In the genomic region with DNA sequence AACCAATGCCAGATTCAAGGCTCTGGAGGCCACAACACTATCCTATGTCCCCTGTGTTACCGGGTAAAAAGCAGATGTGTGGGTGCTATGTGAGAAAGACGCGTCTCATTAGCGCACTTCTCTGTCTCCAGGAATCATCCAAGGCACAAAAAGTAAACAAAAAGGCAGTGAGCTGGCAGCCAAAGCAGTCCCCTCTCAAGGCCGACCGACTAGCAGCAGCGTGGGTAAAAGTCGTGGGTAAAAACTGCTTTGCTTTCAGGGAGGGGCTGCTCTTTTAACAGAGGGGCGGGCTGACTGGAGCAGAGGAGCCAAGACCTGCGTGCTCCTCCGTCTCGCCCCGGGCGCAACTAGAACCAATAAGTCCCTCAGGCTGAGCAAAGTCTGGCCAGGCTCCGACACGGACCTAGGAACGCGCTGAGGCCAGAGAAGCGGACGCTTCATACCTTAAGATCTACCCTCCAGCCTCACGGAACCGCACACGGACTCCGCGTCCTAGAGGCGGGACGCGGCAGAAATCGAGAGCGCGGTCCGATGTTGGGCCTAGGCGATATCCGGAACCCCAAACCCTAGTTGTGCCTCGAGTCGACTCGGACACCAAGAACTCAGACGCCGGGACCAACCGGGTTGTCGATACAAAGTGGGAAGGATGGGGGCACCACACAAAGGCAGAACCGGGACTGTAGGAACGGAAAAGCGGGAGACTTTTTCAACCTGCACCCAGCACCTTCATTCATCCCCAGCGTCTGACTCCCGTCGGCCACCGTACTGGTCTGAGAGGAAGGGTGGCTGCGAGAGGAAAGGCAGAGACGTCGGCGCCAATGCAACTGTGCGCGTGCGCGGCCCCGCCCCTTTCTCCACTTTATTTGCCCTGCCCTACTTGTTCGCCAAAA, we compare ENCODE assay signal across 1 cellular context.
TF ChIP-seq lines count a peak whose summit lies in the region.

A gene with protein sequence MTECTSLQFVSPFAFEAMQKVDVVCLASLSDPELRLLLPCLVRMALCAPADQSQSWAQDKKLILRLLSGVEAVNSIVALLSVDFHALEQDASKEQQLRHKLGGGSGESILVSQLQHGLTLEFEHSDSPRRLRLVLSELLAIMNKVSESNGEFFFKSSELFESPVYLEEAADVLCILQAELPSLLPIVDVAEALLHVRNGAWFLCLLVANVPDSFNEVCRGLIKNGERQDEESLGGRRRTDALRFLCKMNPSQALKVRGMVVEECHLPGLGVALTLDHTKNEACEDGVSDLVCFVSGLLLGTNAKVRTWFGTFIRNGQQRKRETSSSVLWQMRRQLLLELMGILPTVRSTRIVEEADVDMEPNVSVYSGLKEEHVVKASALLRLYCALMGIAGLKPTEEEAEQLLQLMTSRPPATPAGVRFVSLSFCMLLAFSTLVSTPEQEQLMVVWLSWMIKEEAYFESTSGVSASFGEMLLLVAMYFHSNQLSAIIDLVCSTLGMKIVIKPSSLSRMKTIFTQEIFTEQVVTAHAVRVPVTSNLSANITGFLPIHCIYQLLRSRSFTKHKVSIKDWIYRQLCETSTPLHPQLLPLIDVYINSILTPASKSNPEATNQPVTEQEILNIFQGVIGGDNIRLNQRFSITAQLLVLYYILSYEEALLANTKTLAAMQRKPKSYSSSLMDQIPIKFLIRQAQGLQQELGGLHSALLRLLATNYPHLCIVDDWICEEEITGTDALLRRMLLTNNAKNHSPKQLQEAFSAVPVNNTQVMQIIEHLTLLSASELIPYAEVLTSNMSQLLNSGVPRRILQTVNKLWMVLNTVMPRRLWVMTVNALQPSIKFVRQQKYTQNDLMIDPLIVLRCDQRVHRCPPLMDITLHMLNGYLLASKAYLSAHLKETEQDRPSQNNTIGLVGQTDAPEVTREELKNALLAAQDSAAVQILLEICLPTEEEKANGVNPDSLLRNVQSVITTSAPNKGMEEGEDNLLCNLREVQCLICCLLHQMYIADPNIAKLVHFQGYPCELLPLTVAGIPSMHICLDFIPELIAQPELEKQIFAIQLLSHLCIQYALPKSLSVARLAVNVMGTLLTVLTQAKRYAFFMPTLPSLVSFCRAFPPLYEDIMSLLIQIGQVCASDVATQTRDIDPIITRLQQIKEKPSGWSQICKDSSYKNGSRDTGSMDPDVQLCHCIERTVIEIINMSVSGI (minus strand): TSS at position 772 of the 890 bp plus-strand sequence. CDS start 1,338 bp downstream, outside the sequence.

TF ChIP-seq in GM12878, 131 proteins besides CTCF, POLR2A, EP300 and RAD21 (continued from another document and continues in another):
- TF ChIP-seq, protein P1, sequence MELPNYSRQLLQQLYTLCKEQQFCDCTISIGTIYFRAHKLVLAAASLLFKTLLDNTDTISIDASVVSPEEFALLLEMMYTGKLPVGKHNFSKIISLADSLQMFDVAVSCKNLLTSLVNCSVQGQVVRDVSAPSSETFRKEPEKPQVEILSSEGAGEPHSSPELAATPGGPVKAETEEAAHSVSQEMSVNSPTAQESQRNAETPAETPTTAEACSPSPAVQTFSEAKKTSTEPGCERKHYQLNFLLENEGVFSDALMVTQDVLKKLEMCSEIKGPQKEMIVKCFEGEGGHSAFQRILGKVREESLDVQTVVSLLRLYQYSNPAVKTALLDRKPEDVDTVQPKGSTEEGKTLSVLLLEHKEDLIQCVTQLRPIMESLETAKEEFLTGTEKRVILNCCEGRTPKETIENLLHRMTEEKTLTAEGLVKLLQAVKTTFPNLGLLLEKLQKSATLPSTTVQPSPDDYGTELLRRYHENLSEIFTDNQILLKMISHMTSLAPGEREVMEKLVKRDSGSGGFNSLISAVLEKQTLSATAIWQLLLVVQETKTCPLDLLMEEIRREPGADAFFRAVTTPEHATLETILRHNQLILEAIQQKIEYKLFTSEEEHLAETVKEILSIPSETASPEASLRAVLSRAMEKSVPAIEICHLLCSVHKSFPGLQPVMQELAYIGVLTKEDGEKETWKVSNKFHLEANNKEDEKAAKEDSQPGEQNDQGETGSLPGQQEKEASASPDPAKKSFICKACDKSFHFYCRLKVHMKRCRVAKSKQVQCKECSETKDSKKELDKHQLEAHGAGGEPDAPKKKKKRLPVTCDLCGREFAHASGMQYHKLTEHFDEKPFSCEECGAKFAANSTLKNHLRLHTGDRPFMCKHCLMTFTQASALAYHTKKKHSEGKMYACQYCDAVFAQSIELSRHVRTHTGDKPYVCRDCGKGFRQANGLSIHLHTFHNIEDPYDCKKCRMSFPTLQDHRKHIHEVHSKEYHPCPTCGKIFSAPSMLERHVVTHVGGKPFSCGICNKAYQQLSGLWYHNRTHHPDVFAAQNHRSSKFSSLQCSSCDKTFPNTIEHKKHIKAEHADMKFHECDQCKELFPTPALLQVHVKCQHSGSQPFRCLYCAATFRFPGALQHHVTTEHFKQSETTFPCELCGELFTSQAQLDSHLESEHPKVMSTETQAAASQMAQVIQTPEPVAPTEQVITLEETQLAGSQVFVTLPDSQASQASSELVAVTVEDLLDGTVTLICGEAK (IDR thresholded peaks at IDR 0.05; ENCODE audit: borderline replicate concordance): peak; percentile 73; the same call in 1 of the 2 replicates
- TF ChIP-seq ZNF384 (IDR thresholded peaks at IDR 0.05; ENCODE audit: borderline replicate concordance, low read depth, low read length) (0 out of 2 replicates have a peak, but pooled peaks have one; percentile 9), TAF1 (IDR thresholded peaks at IDR 0.05; ENCODE audit: borderline replicate concordance, low read depth, low read length) (peak; percentile 76; the same call in 1 of the 2 replicates), SUZ12 (IDR thresholded peaks at IDR 0.05; ENCODE audit: unreplicated experiment) (no peak), FOXK2 (IDR thresholded peaks at IDR 0.05) (no peak), SPI1 (IDR thresholded peaks at IDR 0.05; ENCODE audit: borderline replicate concordance, insufficient read depth, low read depth, low read length) (peak; percentile 37; the same call in 1 of the 2 replicates), SIN3A (IDR thresholded peaks at IDR 0.05; ENCODE audit: low read depth, low read length) (peak; percentile 32), CREB1 (IDR thresholded peaks at IDR 0.05; ENCODE audit: low read depth) (0 out of 2 replicates have a peak, but pooled peaks have one; percentile 41), HDGF (IDR thresholded peaks at IDR 0.05) (peak; percentile 67; the same call in 1 of the 2 replicates), GATAD2B (conservative IDR thresholded peaks at IDR 0.05; ENCODE audit: low read depth) (peak; percentile 91), ZNF24 (IDR thresholded peaks at IDR 0.05) (peak; percentile 70), BACH1 (IDR thresholded peaks at IDR 0.05; ENCODE audit: borderline replicate concordance) (peak; percentile 30; the same call in 1 of the 2 replicates), TCF3 (IDR thresholded peaks at IDR 0.05; ENCODE audit: borderline replicate concordance, insufficient read depth, low read depth, low read length) (0 out of 2 replicates have a peak, but pooled peaks have one; percentile 22), HCFC1 (IDR thresholded peaks at IDR 0.05; ENCODE audit: low read length) (peak; percentile 59), IRF4 (IDR thresholded peaks at IDR 0.05; ENCODE audit: low read depth, low read length) (peak; percentile 29), CBFB (IDR thresholded peaks at IDR 0.05; ENCODE audit: low read depth) (peak; percentile 90; the same call in 1 of the 2 replicates), MEF2B (IDR thresholded peaks at IDR 0.05; ENCODE audit: partially characterized antibody, poor library complexity, severe bottlenecking) (no peak), RBBP5 (conservative IDR thresholded peaks at IDR 0.05) (0 out of 2 replicates have a peak, but pooled peaks have one; percentile 38), KDM1A (IDR thresholded peaks at IDR 0.05; ENCODE audit: borderline replicate concordance) (no peak), MYB (IDR thresholded peaks at IDR 0.05; ENCODE audit: borderline replicate concordance, low read depth, low read length) (no peak), DPF2 (IDR thresholded peaks at IDR 0.05) (peak; percentile 59; the same call in 1 of the 2 replicates), TCF12 (IDR thresholded peaks at IDR 0.05; ENCODE audit: low read depth, low read length) (0 out of 2 replicates have a peak, but pooled peaks have one; percentile 43), ATF7 (IDR thresholded peaks at IDR 0.05; ENCODE audit: low read depth) (peak; percentile 41), JUNB (IDR thresholded peaks at IDR 0.05) (no peak), SMC3 (IDR thresholded peaks at IDR 0.05; ENCODE audit: borderline replicate concordance, low read length) (no peak), CREM (IDR thresholded peaks at IDR 0.05; ENCODE audit: low read depth) (peak; percentile 38; the same call in 1 of the 2 replicates), BCL11A (IDR thresholded peaks at IDR 0.05; ENCODE audit: low read depth, low read length) (no peak), POLR2AphosphoS5 (IDR thresholded peaks at IDR 0.05; ENCODE audit: low read length) (peak; percentile 97), FOXM1 (IDR thresholded peaks at IDR 0.05; ENCODE audit: low read depth, low read length) (peak; percentile 70), SMAD1 (IDR thresholded peaks at IDR 0.05; ENCODE audit: low read depth, partially characterized antibody) (peak; percentile 15), ZSCAN29 (IDR thresholded peaks at IDR 0.05) (peak; percentile 80; the same call in 1 of the 2 replicates)
- TF ChIP-seq, protein P2, sequence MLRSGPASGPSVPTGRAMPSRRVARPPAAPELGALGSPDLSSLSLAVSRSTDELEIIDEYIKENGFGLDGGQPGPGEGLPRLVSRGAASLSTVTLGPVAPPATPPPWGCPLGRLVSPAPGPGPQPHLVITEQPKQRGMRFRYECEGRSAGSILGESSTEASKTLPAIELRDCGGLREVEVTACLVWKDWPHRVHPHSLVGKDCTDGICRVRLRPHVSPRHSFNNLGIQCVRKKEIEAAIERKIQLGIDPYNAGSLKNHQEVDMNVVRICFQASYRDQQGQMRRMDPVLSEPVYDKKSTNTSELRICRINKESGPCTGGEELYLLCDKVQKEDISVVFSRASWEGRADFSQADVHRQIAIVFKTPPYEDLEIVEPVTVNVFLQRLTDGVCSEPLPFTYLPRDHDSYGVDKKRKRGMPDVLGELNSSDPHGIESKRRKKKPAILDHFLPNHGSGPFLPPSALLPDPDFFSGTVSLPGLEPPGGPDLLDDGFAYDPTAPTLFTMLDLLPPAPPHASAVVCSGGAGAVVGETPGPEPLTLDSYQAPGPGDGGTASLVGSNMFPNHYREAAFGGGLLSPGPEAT (IDR thresholded peaks at IDR 0.05; ENCODE audit: low read depth): peak; percentile 95
- TF ChIP-seq, protein P3, sequence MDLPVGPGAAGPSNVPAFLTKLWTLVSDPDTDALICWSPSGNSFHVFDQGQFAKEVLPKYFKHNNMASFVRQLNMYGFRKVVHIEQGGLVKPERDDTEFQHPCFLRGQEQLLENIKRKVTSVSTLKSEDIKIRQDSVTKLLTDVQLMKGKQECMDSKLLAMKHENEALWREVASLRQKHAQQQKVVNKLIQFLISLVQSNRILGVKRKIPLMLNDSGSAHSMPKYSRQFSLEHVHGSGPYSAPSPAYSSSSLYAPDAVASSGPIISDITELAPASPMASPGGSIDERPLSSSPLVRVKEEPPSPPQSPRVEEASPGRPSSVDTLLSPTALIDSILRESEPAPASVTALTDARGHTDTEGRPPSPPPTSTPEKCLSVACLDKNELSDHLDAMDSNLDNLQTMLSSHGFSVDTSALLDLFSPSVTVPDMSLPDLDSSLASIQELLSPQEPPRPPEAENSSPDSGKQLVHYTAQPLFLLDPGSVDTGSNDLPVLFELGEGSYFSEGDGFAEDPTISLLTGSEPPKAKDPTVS (IDR thresholded peaks at IDR 0.05; ENCODE audit: low read depth, low read length): no peak
- TF ChIP-seq, protein P4, sequence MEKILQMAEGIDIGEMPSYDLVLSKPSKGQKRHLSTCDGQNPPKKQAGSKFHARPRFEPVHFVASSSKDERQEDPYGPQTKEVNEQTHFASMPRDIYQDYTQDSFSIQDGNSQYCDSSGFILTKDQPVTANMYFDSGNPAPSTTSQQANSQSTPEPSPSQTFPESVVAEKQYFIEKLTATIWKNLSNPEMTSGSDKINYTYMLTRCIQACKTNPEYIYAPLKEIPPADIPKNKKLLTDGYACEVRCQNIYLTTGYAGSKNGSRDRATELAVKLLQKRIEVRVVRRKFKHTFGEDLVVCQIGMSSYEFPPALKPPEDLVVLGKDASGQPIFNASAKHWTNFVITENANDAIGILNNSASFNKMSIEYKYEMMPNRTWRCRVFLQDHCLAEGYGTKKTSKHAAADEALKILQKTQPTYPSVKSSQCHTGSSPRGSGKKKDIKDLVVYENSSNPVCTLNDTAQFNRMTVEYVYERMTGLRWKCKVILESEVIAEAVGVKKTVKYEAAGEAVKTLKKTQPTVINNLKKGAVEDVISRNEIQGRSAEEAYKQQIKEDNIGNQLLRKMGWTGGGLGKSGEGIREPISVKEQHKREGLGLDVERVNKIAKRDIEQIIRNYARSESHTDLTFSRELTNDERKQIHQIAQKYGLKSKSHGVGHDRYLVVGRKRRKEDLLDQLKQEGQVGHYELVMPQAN (conservative IDR thresholded peaks at IDR 0.05): peak; percentile 95
- TF ChIP-seq, protein P5, sequence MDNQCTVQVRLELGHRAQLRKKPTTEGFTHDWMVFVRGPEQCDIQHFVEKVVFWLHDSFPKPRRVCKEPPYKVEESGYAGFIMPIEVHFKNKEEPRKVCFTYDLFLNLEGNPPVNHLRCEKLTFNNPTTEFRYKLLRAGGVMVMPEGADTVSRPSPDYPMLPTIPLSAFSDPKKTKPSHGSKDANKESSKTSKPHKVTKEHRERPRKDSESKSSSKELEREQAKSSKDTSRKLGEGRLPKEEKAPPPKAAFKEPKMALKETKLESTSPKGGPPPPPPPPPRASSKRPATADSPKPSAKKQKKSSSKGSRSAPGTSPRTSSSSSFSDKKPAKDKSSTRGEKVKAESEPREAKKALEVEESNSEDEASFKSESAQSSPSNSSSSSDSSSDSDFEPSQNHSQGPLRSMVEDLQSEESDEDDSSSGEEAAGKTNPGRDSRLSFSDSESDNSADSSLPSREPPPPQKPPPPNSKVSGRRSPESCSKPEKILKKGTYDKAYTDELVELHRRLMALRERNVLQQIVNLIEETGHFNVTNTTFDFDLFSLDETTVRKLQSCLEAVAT (IDR thresholded peaks at IDR 0.05): peak; percentile 80; the same call in 1 of the 2 replicates
- TF ChIP-seq, protein P6, sequence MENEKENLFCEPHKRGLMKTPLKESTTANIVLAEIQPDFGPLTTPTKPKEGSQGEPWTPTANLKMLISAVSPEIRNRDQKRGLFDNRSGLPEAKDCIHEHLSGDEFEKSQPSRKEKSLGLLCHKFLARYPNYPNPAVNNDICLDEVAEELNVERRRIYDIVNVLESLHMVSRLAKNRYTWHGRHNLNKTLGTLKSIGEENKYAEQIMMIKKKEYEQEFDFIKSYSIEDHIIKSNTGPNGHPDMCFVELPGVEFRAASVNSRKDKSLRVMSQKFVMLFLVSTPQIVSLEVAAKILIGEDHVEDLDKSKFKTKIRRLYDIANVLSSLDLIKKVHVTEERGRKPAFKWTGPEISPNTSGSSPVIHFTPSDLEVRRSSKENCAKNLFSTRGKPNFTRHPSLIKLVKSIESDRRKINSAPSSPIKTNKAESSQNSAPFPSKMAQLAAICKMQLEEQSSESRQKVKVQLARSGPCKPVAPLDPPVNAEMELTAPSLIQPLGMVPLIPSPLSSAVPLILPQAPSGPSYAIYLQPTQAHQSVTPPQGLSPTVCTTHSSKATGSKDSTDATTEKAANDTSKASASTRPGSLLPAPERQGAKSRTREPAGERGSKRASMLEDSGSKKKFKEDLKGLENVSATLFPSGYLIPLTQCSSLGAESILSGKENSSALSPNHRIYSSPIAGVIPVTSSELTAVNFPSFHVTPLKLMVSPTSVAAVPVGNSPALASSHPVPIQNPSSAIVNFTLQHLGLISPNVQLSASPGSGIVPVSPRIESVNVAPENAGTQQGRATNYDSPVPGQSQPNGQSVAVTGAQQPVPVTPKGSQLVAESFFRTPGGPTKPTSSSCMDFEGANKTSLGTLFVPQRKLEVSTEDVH (IDR thresholded peaks at IDR 0.05; ENCODE audit: low read depth, partially characterized antibody): peak; percentile 58
- TF ChIP-seq, protein P7, sequence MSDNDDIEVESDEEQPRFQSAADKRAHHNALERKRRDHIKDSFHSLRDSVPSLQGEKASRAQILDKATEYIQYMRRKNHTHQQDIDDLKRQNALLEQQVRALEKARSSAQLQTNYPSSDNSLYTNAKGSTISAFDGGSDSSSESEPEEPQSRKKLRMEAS (IDR thresholded peaks at IDR 0.05; ENCODE audit: low read depth, low read length): peak; percentile 20
